In genomic region chr1:182610606-182611194, GRCh38 we compare ENCODE assay signal across 1 cellular context.
TF ChIP-seq lines count a peak whose summit lies in the region.

No MANE protein-coding gene starts in this region.

TF ChIP-seq in H1, 55 proteins besides CTCF, POLR2A, EP300 and RAD21:
- TF ChIP-seq TAF7 (optimal IDR thresholded peaks at IDR 0.05; ENCODE audit: borderline replicate concordance, low read depth, low read length) (no peak), CHD1 (IDR thresholded peaks at IDR 0.05; ENCODE audit: low read depth, low read length) (no peak), SIX5 (IDR thresholded peaks at IDR 0.05; ENCODE audit: low read depth, low read length) (no peak), RXRA (IDR thresholded peaks at IDR 0.05; ENCODE audit: insufficient read depth, low read depth, low read length) (no peak), TBP (IDR thresholded peaks at IDR 0.05; ENCODE audit: low read depth, low read length) (no peak), RBBP5 (IDR thresholded peaks at IDR 0.05; ENCODE audit: borderline replicate concordance, low read depth, low read length) (no peak), JUND (IDR thresholded peaks at IDR 0.05; ENCODE audit: low read length) (no peak), ATF3 (IDR thresholded peaks at IDR 0.05; ENCODE audit: insufficient read depth, low read depth, low read length) (no peak), HDAC6 (IDR thresholded peaks at IDR 0.05; ENCODE audit: low read depth, low read length) (no peak), SAP30 (IDR thresholded peaks at IDR 0.05; ENCODE audit: insufficient read depth, insufficient replicate concordance, low read length) (no peak), SP1 (IDR thresholded peaks at IDR 0.05; ENCODE audit: low read depth, low read length) (no peak)
